1 cellular context compared by ENCODE assay signal in the genomic region with DNA sequence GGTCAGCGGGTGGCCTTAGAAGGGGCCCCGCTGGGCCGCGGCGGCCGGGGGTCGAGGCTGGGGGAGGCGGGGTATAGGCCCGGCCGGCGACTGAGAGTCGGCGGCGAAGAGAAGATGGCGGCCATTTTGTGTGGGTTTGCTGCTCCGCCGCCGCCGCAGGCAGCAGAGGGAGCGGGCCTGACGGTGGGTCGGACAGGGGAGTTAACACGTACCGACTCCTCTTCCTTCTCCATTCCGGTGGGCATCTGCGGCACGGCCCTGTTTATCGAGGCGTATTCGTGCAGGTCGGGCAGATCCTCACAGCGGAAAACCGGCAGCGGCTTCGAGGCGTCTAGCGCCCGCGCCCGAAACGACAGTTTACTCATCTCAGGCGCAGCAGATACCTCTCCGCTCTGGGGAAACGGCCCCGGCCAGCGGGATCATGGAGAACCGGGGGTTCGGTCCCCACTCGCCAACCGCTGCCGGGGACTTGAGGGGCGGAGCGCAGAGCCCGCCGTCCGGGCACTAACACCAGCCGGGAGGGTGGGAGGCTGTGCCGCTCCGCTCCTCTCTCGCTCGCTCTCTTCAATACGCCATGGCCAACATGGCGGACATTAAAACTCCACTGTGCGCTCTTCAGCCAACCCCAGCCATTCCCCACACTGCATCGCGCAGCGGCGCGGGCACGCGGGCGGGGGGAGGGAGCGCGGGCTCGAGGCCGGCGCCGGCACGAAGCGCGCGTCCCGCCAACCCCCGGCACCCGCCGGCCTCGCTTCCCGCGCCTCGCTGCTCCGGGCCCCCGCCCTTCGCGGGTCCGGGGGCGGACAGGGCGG.
TF ChIP-seq lines count a peak whose summit lies in the region.

A gene with protein sequence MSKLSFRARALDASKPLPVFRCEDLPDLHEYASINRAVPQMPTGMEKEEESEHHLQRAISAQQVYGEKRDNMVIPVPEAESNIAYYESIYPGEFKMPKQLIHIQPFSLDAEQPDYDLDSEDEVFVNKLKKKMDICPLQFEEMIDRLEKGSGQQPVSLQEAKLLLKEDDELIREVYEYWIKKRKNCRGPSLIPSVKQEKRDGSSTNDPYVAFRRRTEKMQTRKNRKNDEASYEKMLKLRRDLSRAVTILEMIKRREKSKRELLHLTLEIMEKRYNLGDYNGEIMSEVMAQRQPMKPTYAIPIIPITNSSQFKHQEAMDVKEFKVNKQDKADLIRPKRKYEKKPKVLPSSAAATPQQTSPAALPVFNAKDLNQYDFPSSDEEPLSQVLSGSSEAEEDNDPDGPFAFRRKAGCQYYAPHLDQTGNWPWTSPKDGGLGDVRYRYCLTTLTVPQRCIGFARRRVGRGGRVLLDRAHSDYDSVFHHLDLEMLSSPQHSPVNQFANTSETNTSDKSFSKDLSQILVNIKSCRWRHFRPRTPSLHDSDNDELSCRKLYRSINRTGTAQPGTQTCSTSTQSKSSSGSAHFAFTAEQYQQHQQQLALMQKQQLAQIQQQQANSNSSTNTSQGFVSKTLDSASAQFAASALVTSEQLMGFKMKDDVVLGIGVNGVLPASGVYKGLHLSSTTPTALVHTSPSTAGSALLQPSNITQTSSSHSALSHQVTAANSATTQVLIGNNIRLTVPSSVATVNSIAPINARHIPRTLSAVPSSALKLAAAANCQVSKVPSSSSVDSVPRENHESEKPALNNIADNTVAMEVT (minus strand): TSS at position 608 of the 812 bp plus-strand sequence. CDS start 243 bp downstream, at position 365.

TF ChIP-seq in endothelial cell of umbilical vein, 7 proteins besides CTCF, POLR2A, EP300 and RAD21 (continued from another document):
- TF ChIP-seq, protein P1, sequence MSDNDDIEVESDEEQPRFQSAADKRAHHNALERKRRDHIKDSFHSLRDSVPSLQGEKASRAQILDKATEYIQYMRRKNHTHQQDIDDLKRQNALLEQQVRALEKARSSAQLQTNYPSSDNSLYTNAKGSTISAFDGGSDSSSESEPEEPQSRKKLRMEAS (IDR thresholded peaks at IDR 0.05; ENCODE audit: insufficient read depth, insufficient read length): peak; percentile 60
TF ChIP-seq in endothelial cell of umbilical vein: peak in this region for 3.
